In genomic region chr1:100600377-100600776, GRCh38 we compare ENCODE assay signal across 1 cellular context.
DNase-seq lines count a peak whose midpoint lies in the region; ATAC-seq, FAIRE-seq and TF ChIP-seq lines count a peak whose summit lies in the region.
"Not testable (repeated sequence)": the region's sequence is repeated elsewhere in the genome, so short reads cannot be mapped to it uniquely, and the experiment has no call there.

No MANE protein-coding gene starts in this region.

- H3K27ac ChIP-seq in K562 (ENCODE audit: extremely low read depth, low read depth, low read length): not testable (repeated sequence)

- not testable (repeated sequence) for H3K27me3 ChIP-seq in K562 (ENCODE audit: control insufficient read depth in 2 of 2, insufficient read depth in 2 of 2, low read length in 2 of 2)

- in situ Hi-C loops in K562 (cut with MboI): not testable (repeated sequence)

- WGBS in K562 (ENCODE audit: insufficient coverage, low coverage, missing lambda C conversion rate): 0% methylated on average over 1 of the region's 2 CpGs

- not testable (repeated sequence) for DNase-seq in K562 (ENCODE audit: extremely low read depth in 1 of 4, low spot score in 3 of 4)

- not testable (repeated sequence) for H3K9ac ChIP-seq in K562 (ENCODE audit: insufficient read depth in 1 of 2, low read depth in 2 of 2, low read length in 2 of 2)

- not testable (repeated sequence) for FAIRE-seq in K562 (lab: Jason Lieb, UNC)

- H2AFZ ChIP-seq in K562 (ENCODE audit: low read depth, low read length): not testable (repeated sequence)

- not testable (repeated sequence) for TF ChIP-seq EP300 in K562 (IDR thresholded peaks at IDR 0.05; ENCODE audit: low read length)

- BruUV-seq in K562 (replicated peaks; lab: Mats Ljungman, UMichigan): not testable (repeated sequence)

- not testable (repeated sequence) for H3K4me3 ChIP-seq in K562

- not testable (repeated sequence) for TF ChIP-seq POLR2A in K562 (conservative IDR thresholded peaks at IDR 0.05)

- H3K79me2 ChIP-seq in K562 (ENCODE audit: control insufficient read depth, insufficient read depth, low read length): not testable (repeated sequence)

- H3K4me2 ChIP-seq in K562 (ENCODE audit: insufficient read depth, low read length): not testable (repeated sequence)

- not testable (repeated sequence) for H3K9me3 ChIP-seq in K562 (replicated peaks; ENCODE audit: control insufficient read depth, insufficient read depth, low read depth, low read length)

- H3K4me1 ChIP-seq in K562 (replicated peaks in 1 of 2; ENCODE audit: control insufficient read depth in 2 of 2, insufficient read depth in 2 of 2, low read length in 2 of 2): not testable (repeated sequence)

- not testable (repeated sequence) for TF ChIP-seq CTCF in K562 (IDR thresholded peaks at IDR 0.05 in 2 of 3, conservative IDR thresholded peaks at IDR 0.05 in 1 of 3; ENCODE audit: insufficient read depth in 2 of 3, low read depth in 1 of 3, low read length in 3 of 3)

- not testable (repeated sequence) for ATAC-seq in K562

- H3K9me1 ChIP-seq in K562 (ENCODE audit: control insufficient read depth, insufficient read depth, low read length): not testable (repeated sequence)

- intact Hi-C loops in K562 (cut with micrococcal nuclease): not testable (repeated sequence)

- H3K36me3 ChIP-seq in K562 (ENCODE audit: control insufficient read depth, insufficient read depth, low read length): not testable (repeated sequence)

- H4K20me1 ChIP-seq in K562 (replicated peaks; ENCODE audit: control insufficient read depth, insufficient read depth, low read length): not testable (repeated sequence)

- CTCF ChIA-PET in K562 (lab: Yijun Ruan, JAX; ENCODE audit: low intra/inter-chr PET ratio): not testable (repeated sequence)

- not testable (repeated sequence) for TF ChIP-seq RAD21 in K562 (CRISPR knock-in tag; conservative IDR thresholded peaks at IDR 0.05 in 1 of 2, IDR thresholded peaks at IDR 0.05 in 1 of 2)

- POLR2A ChIA-PET in K562 (lab: Yijun Ruan, JAX): not testable (repeated sequence)

TF ChIP-seq in K562, 482 proteins besides CTCF, POLR2A, EP300 and RAD21:
- peak; percentile 93 for TF ChIP-seq ZNF324 (CRISPR knock-in tag; IDR thresholded peaks at IDR 0.05)
